ENCODE assay signal across 1 cellular context in genomic region chr14:21245813-21246212, GRCh38.
TF ChIP-seq lines count a peak whose summit lies in the region.

No MANE protein-coding gene starts in this region.

TF ChIP-seq in H1, 55 proteins besides CTCF, POLR2A, EP300 and RAD21:
- TF ChIP-seq CHD1 (IDR thresholded peaks at IDR 0.05; ENCODE audit: low read depth, low read length) (no peak), POLR2AphosphoS5 (IDR thresholded peaks at IDR 0.05; ENCODE audit: low read depth, low read length) (peak; percentile 63)
